16 cellular contexts compared by ENCODE assay signal in genomic region chr20:33515569-33516216, GRCh38. TPM values are rescaled to one million over a fixed set of nuclear protein-coding genes. Genes with fewer than 3 reads are reported as not detected.
DNase-seq lines count a peak whose midpoint lies in the region; ATAC-seq and TF ChIP-seq lines count a peak whose summit lies in the region.
"Had no signal": no experiment of that assay in that cellular context is flagged by ENCODE, and none has a peak within 500 bp of the region (broad histone marks: within the 10 kb centered on the region; RNA-seq: fewer than 3 reads in every experiment).

No MANE protein-coding gene starts in this region.

- H3K36me3 Mint-ChIP-seq in MCF 10A (ENCODE audit: insufficient read depth, unreplicated experiment) (no peaks in the 10 kb centered on the region), type B pancreatic cell (peaks cover 18% of the 10 kb centered on the region)

- H3K27me3 Mint-ChIP-seq in MCF 10A (ENCODE audit: insufficient read depth, unreplicated experiment) = no peaks in the 10 kb centered on the region
- no peaks in the 10 kb centered on the region for H3K27me3 Mint-ChIP-seq in type B pancreatic cell
- H3K27me3 Mint-ChIP-seq: T-cell had no signal

- POLR2A ChIA-PET in MCF 10A (lab: Yijun Ruan, JAX) = interaction anchor here (0.7 to 1.5 kb wide), 3 partner anchors 9 to 46 kb away, joined by 3 read pairs; partner anchors contain the start of gene CBFA2T2

- intact Hi-C loops in MCF 10A (cut with micrococcal nuclease) = no loop called here
- intact Hi-C loops in breast epithelium (cut with DNase I; ENCODE audit: low total_unique reads) = no loop called here

- DNase-seq in MCF 10A (ENCODE audit: unreplicated experiment) (peak; percentile 18), breast epithelium (ENCODE audit: low spot score in 2 of 2) (no peak), NCI-H69 (lab: John Stamatoyannopoulos, UW) (peak; percentile 49), epithelial cell of esophagus (ENCODE audit: low read depth) (peak; percentile 2), type B pancreatic cell (ENCODE audit: extremely low spot score, unreplicated experiment) (no peak), GM19240 (ENCODE audit: insufficient read length, low spot score) (no peak)
- DNase-seq: activated naive CD4-positive, alpha-beta T cell; GDM1; NCI-H1436; nephron progenitor cell; T-cell; transverse colon had no signal

- H3K27ac ChIP-seq in breast epithelium = no peak overlapping the region
- H3K27ac ChIP-seq: gastroesophageal sphincter, transverse colon had no signal

- no peaks in the 10 kb centered on the region for H3K36me3 ChIP-seq in breast epithelium
- H3K36me3 ChIP-seq: gastroesophageal sphincter, transverse colon had no signal

- H3K4me3 Mint-ChIP-seq in MCF 10A (ENCODE audit: unreplicated experiment) (no peak overlapping the region), type B pancreatic cell (no peak overlapping the region)
- H3K4me3 Mint-ChIP-seq: nephron progenitor cell, T-cell had no signal

- TF ChIP-seq CTCF in MCF 10A (IDR thresholded peaks at IDR 0.05; ENCODE audit: unreplicated experiment) = peak; percentile 24
- no peak for TF ChIP-seq CTCF in breast epithelium (IDR thresholded peaks at IDR 0.05)
- peak; percentile 21 for TF ChIP-seq CTCF in epithelial cell of esophagus (IDR thresholded peaks at IDR 0.05; ENCODE audit: insufficient read depth, low read depth, low read length, missing control alignments)
- peak; percentile 63 for TF ChIP-seq CTCF in type B pancreatic cell (conservative IDR thresholded peaks at IDR 0.05)

- no peaks in the 10 kb centered on the region for H3K4me1 ChIP-seq in breast epithelium

- H3K4me1 Mint-ChIP-seq in MCF 10A (ENCODE audit: insufficient read depth, unreplicated experiment) (peaks cover 10% of the 10 kb centered on the region), type B pancreatic cell (ENCODE audit: unreplicated experiment) (peaks cover 27% of the 10 kb centered on the region)

- no peak overlapping the region for H3K27ac Mint-ChIP-seq in MCF 10A (ENCODE audit: low read depth, unreplicated experiment)
- peak overlapping the region; percentile 31 for H3K27ac Mint-ChIP-seq in type B pancreatic cell
- H3K27ac Mint-ChIP-seq: T-cell had no signal

- H3K9me3 ChIP-seq in breast epithelium = no peaks in the 10 kb centered on the region
- H3K9me3 ChIP-seq: gastroesophageal sphincter, transverse colon had no signal

- no peak for TF ChIP-seq POLR2A in breast epithelium (IDR thresholded peaks at IDR 0.05)

- ATAC-seq in HG03565 (IDR thresholded peaks at IDR 0.05; ENCODE audit: unreplicated experiment) (no peak), HG03354 (IDR thresholded peaks at IDR 0.05; ENCODE audit: poor library complexity, severe bottlenecking, unreplicated experiment) (no peak)
- ATAC-seq: gastroesophageal sphincter, T-cell had no signal

- H3K4me3 ChIP-seq in breast epithelium (no peak overlapping the region), epithelial cell of esophagus (ENCODE audit: low read length) (no peak overlapping the region)
- H3K4me3 ChIP-seq: gastroesophageal sphincter, smooth muscle cell, transverse colon had no signal

- CTCF ChIA-PET in MCF 10A (lab: Yijun Ruan, JAX) = interaction anchor here (0.6 to 1.5 kb wide), 6 partner anchors 24 to 1289 kb away, joined by 3 to 5 read pairs (median 4); no protein-coding TSS in a partner anchor

- BruUV-seq in MCF 10A (replicated peaks; lab: Mats Ljungman, UMichigan) = no TSS peak

- H3K9me3 Mint-ChIP-seq in MCF 10A (ENCODE audit: unreplicated experiment) (no peaks in the 10 kb centered on the region), type B pancreatic cell (peaks cover 2% of the 10 kb centered on the region)
- H3K9me3 Mint-ChIP-seq: T-cell had no signal

- no peaks in the 10 kb centered on the region for H3K27me3 ChIP-seq in breast epithelium
- H3K27me3 ChIP-seq: gastroesophageal sphincter, transverse colon had no signal

RNA-seq across cellular contexts. Expression of gene CBFA2T2, which starts 25.8 kb away (rescaled TPM):
- total RNA-seq in MCF 10A (2022) = 15.4 and 17.3 TPM in 2 replicates
- total RNA-seq in breast epithelium = 10 to 100 TPM; 10.9 to 20.9 (median 17.0) TPM
- total RNA-seq in type B pancreatic cell (ENCODE audit: low replicate concordance) = 39.8 and 52.3 TPM in 2 replicates

Comparison
In these comparisons a context has a peak if more than half of its experiments do, and no peak if none do; other contexts are left out.
1. DNase-seq: peak in MCF 10A (single experiment), NCI-H69 (single experiment) and epithelial cell of esophagus (single experiment); none in breast epithelium (0 of 2), type B pancreatic cell (single experiment) and GM19240 (single experiment).
2. CTCF ChIP-seq: peak in MCF 10A (single experiment), epithelial cell of esophagus (single experiment) and type B pancreatic cell (single experiment); none in breast epithelium (0 of 3).